1 cellular context compared by ENCODE assay signal in the genomic region with DNA sequence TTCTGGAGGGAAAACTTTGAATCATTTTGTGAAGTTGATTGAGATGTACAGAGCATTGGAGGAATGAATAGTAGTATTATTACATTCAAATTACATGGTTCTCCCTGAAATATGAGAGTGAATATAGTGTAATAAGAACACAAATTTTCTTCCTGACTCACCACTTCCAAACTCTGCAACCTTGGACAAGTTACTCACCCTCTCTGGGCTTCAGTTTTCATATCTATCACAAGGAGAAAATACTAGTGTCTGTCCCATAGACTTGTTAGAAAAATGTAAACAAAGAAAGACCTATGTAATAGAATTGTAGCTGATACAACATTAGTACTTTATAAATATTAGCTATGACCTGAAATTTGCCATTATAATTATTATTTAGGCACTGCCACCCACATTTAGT.
TF ChIP-seq lines count a peak whose summit lies in the region.

No MANE protein-coding gene starts in this region.

TF ChIP-seq in K562, 482 proteins besides CTCF, POLR2A, EP300 and RAD21:
- 0 out of 2 replicates have a peak, but pooled peaks have one; percentile 37 for TF ChIP-seq HDGF (IDR thresholded peaks at IDR 0.05)
- no peak for TF ChIP-seq COPS2 (conservative IDR thresholded peaks at IDR 0.05)
- TF ChIP-seq MTA2 (IDR thresholded peaks at IDR 0.05; ENCODE audit: low read depth), result no peak
- peak; percentile 66 for TF ChIP-seq ZFP36 (IDR thresholded peaks at IDR 0.05; ENCODE audit: low read depth, low read length, partially characterized antibody)
- no peak for TF ChIP-seq ZEB2 (IDR thresholded peaks at IDR 0.05)
- peak; percentile 91 for TF ChIP-seq RBM25 (IDR thresholded peaks at IDR 0.05; ENCODE audit: low read depth, low read length, severe bottlenecking)
- no peak for TF ChIP-seq ZNF507 (tag; conservative IDR thresholded peaks at IDR 0.05)
- TF ChIP-seq HLTF (IDR thresholded peaks at IDR 0.05), result no peak
- peak; percentile 77 for TF ChIP-seq BCOR (IDR thresholded peaks at IDR 0.05)
- TF ChIP-seq KDM1A (IDR thresholded peaks at IDR 0.05), result peak; percentile 35 to 62; a peak in 3 of 4 replicates
TF ChIP-seq in K562: peak in this region for 5.
